ENCODE assay signal across 11 cellular contexts in the genomic region with DNA sequence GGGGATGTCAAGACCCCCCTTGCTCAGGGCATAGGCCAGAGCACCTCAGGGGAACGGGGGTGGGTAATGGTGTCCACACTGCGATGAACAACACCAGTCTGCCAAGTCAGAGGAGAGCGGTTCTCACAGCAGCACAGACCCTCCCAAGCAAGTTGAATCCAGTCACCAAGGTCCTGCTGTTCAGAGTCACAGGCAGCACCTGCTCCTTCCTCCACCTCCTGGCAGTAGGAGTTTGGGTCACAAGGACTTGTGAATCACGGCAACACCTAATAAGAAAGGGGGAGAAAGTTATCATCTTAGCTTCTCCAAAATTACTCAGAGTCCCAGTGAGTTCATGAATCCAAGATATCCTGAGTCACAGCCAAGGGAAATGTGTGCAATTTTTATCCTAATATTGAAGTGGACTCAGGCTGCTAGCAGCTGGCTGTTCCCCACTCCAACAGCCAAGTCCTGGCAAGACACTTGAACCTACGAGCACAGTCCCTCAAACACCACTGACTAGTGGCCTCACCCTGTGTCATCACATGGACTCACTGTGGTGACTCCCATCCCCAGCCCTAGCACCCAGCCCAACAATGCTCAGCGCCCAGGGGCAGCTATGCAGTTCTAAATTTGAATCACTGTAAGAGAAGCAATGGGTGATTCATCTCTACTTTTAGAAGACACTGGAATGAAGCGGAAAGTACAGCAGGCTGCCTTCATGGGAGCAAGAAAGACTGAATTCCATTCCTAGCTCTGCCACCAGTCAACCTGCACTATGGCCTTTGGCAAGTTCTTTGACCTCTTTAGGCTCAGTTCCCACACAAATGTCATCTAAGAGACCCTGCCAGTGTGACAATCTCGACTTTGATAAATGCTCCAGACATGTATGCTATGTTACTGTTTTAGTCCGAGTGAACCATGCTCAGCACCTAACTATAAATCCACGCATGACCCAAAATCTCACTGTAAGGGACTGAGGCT.
DNase-seq lines count a peak whose midpoint lies in the region; ATAC-seq, FAIRE-seq and TF ChIP-seq lines count a peak whose summit lies in the region.
"Had no signal": no experiment of that assay in that cellular context is flagged by ENCODE, and none has a peak within 500 bp of the region (broad histone marks: within the 10 kb centered on the region; RNA-seq: fewer than 3 reads in every experiment).

No MANE protein-coding gene starts in this region.

- CTCF ChIA-PET in CD8-positive, alpha-beta T cell (lab: Charles Lee) = interaction anchor here (0.8 kb wide), 1 partner anchor 7 kb away, joined by 3 read pairs; no protein-coding TSS in a partner anchor

- peak overlapping the region; percentile 53 for H3K27ac ChIP-seq in temporal lobe (ENCODE audit: low read depth, low read length)
- no peak overlapping the region for H3K27ac ChIP-seq in CD8-positive, alpha-beta T cell (ENCODE audit: low read depth, low read length)
- H3K27ac ChIP-seq: neutrophil had no signal

- no peak overlapping the region for H3K4me3 Mint-ChIP-seq in activated T-helper 1 cell treated with anti-CD3 and anti-CD28 coated beads, Interleukin-12 subunit alpha, Interleukin-12 subunit beta, Interleukin-2, Interleukin-4 antibody, amounts not matched to agents 30 ng/mL and 10 ng/mL and 1 ng/mL, durations not matched to agents 14 hours and 24 hours and 36 hours
- H3K4me3 Mint-ChIP-seq in activated naive CD8-positive, alpha-beta T cell treated with anti-CD3 and anti-CD28 coated beads, Interleukin-2, amount 50 U/mL, for 24 hours = no peak overlapping the region
- H3K4me3 Mint-ChIP-seq in CD8-positive, alpha-beta T cell = no peak overlapping the region
- H3K4me3 Mint-ChIP-seq: activated CD4-positive, alpha-beta T cell treated with anti-CD3 and anti-CD28 coated beads, Interleukin-2, amount 10 ng/mL, durations not matched to agents 24 days and 14 days had no signal

- H3K4me3 ChIP-seq in MG63 = no peak overlapping the region
- no peak overlapping the region for H3K4me3 ChIP-seq in bronchial epithelial cell (ENCODE audit: low read depth, low read length)
- no peak overlapping the region for H3K4me3 ChIP-seq in CD8-positive, alpha-beta T cell (ENCODE audit: low read depth, low read length)

- no peaks in the 10 kb centered on the region for H3K36me3 ChIP-seq in MG63
- no peaks in the 10 kb centered on the region for H3K36me3 ChIP-seq in bronchial epithelial cell (ENCODE audit: control insufficient read depth, insufficient read depth, low read length)
- peaks cover 14% of the 10 kb centered on the region for H3K36me3 ChIP-seq in CD8-positive, alpha-beta T cell (ENCODE audit: insufficient read depth, low read length)
- H3K36me3 ChIP-seq: neutrophil had no signal

- H3K36me3 Mint-ChIP-seq in activated T-helper 1 cell treated with anti-CD3 and anti-CD28 coated beads, Interleukin-12 subunit alpha, Interleukin-12 subunit beta, Interleukin-2, Interleukin-4 antibody, amounts not matched to agents 30 ng/mL and 10 ng/mL and 1 ng/mL, durations not matched to agents 14 hours and 24 hours and 36 hours (ENCODE audit: low read depth) = no peaks in the 10 kb centered on the region
- no peaks in the 10 kb centered on the region for H3K36me3 Mint-ChIP-seq in activated naive CD8-positive, alpha-beta T cell treated with anti-CD3 and anti-CD28 coated beads, Interleukin-2, amount 50 U/mL, for 24 hours (ENCODE audit: low read depth)
- peaks cover 75% of the 10 kb centered on the region for H3K36me3 Mint-ChIP-seq in CD8-positive, alpha-beta T cell

- no peak for ATAC-seq in activated naive CD8-positive, alpha-beta T cell treated with anti-CD3 and anti-CD28 coated beads, Interleukin-2, amount 50 U/mL, for 24 hours
- no peak for ATAC-seq in CD8-positive, alpha-beta T cell

- H3K27me3 Mint-ChIP-seq in activated T-helper 1 cell treated with anti-CD3 and anti-CD28 coated beads, Interleukin-12 subunit alpha, Interleukin-12 subunit beta, Interleukin-2, Interleukin-4 antibody, amounts not matched to agents 30 ng/mL and 10 ng/mL and 1 ng/mL, durations not matched to agents 14 hours and 24 hours and 36 hours (ENCODE audit: insufficient read depth) = peaks cover 1% of the 10 kb centered on the region
- H3K27me3 Mint-ChIP-seq in activated naive CD8-positive, alpha-beta T cell treated with anti-CD3 and anti-CD28 coated beads, Interleukin-2, amount 50 U/mL, for 24 hours = no peaks in the 10 kb centered on the region
- H3K27me3 Mint-ChIP-seq in CD8-positive, alpha-beta T cell (ENCODE audit: low read depth) = no peaks in the 10 kb centered on the region
- H3K27me3 Mint-ChIP-seq: activated CD4-positive, alpha-beta T cell treated with anti-CD3 and anti-CD28 coated beads, Interleukin-2, amount 10 ng/mL, durations not matched to agents 24 days and 14 days had no signal

- no peaks in the 10 kb centered on the region for H3K9me3 Mint-ChIP-seq in activated T-helper 1 cell treated with anti-CD3 and anti-CD28 coated beads, Interleukin-12 subunit alpha, Interleukin-12 subunit beta, Interleukin-2, Interleukin-4 antibody, amounts not matched to agents 30 ng/mL and 10 ng/mL and 1 ng/mL, durations not matched to agents 14 hours and 24 hours and 36 hours
- H3K9me3 Mint-ChIP-seq in activated naive CD8-positive, alpha-beta T cell treated with anti-CD3 and anti-CD28 coated beads, Interleukin-2, amount 50 U/mL, for 24 hours = no peaks in the 10 kb centered on the region
- no peaks in the 10 kb centered on the region for H3K9me3 Mint-ChIP-seq in CD8-positive, alpha-beta T cell
- H3K9me3 Mint-ChIP-seq: activated CD4-positive, alpha-beta T cell treated with anti-CD3 and anti-CD28 coated beads, Interleukin-2, amount 10 ng/mL, durations not matched to agents 24 days and 14 days had no signal

- no peaks in the 10 kb centered on the region for H3K9me3 ChIP-seq in MG63
- no peaks in the 10 kb centered on the region for H3K9me3 ChIP-seq in CD8-positive, alpha-beta T cell (ENCODE audit: low read length)
- H3K9me3 ChIP-seq: neutrophil had no signal

- DNase-seq in MG63 (peak; percentile 87), bronchial epithelial cell (ENCODE audit: low read depth) (peak; percentile 90), iris pigment epithelial cell (ENCODE audit: low read depth) (peak; percentile 33), SK-N-DZ (ENCODE audit: low spot score) (no peak)
- no peak for DNase-seq in activated T-helper 1 cell treated with anti-CD3 and anti-CD28 coated beads, Interleukin-12 subunit alpha, Interleukin-12 subunit beta, Interleukin-2, Interleukin-4 antibody, amounts not matched to agents 30 ng/mL and 10 ng/mL and 1 ng/mL, durations not matched to agents 14 hours and 24 hours and 36 hours (ENCODE audit: low spot score)
- no peak for DNase-seq in activated naive CD8-positive, alpha-beta T cell treated with anti-CD3 and anti-CD28 coated beads, Interleukin-2, amount 50 U/mL, for 24 hours
- DNase-seq in CD8-positive, alpha-beta T cell = no peak
- DNase-seq: activated CD4-positive, alpha-beta T cell treated with anti-CD3 and anti-CD28 coated beads, Interleukin-2, amount 10 ng/mL, durations not matched to agents 24 days and 14 days had no signal

- H3K27me3 ChIP-seq in MG63 = no peaks in the 10 kb centered on the region
- no peaks in the 10 kb centered on the region for H3K27me3 ChIP-seq in bronchial epithelial cell (ENCODE audit: control insufficient read depth, insufficient read depth, low read length)
- no peaks in the 10 kb centered on the region for H3K27me3 ChIP-seq in CD8-positive, alpha-beta T cell (ENCODE audit: insufficient read depth, low read length)
- H3K27me3 ChIP-seq: neutrophil had no signal

- FAIRE-seq in bronchial epithelial cell (lab: Jason Lieb, UNC) = peak; percentile 98
- FAIRE-seq: G401.6 had no signal

- no peak overlapping the region for H3K27ac Mint-ChIP-seq in activated T-helper 1 cell treated with anti-CD3 and anti-CD28 coated beads, Interleukin-12 subunit alpha, Interleukin-12 subunit beta, Interleukin-2, Interleukin-4 antibody, amounts not matched to agents 30 ng/mL and 10 ng/mL and 1 ng/mL, durations not matched to agents 14 hours and 24 hours and 36 hours
- no peak overlapping the region for H3K27ac Mint-ChIP-seq in activated naive CD8-positive, alpha-beta T cell treated with anti-CD3 and anti-CD28 coated beads, Interleukin-2, amount 50 U/mL, for 24 hours
- no peak overlapping the region for H3K27ac Mint-ChIP-seq in CD8-positive, alpha-beta T cell
- H3K27ac Mint-ChIP-seq: activated CD4-positive, alpha-beta T cell treated with anti-CD3 and anti-CD28 coated beads, Interleukin-2, amount 10 ng/mL, durations not matched to agents 24 days and 14 days had no signal

- no peaks in the 10 kb centered on the region for H3K4me1 ChIP-seq in CD8-positive, alpha-beta T cell (ENCODE audit: insufficient read depth, low read length)

- TF ChIP-seq CTCF in bronchial epithelial cell (IDR thresholded peaks at IDR 0.05; ENCODE audit: insufficient read depth, low read length, severe bottlenecking) = no peak
- no peak for TF ChIP-seq CTCF in CD8-positive, alpha-beta T cell (IDR thresholded peaks at IDR 0.05)

- POLR2A ChIA-PET in CD8-positive, alpha-beta T cell (lab: Charles Lee) = no interaction called here

- intact Hi-C loops in activated T-helper 1 cell treated with anti-CD3 and anti-CD28 coated beads, Interleukin-12 subunit alpha, Interleukin-12 subunit beta, Interleukin-2, Interleukin-4 antibody, amounts not matched to agents 30 ng/mL and 10 ng/mL and 1 ng/mL, durations not matched to agents 14 hours and 24 hours and 36 hours (cut with micrococcal nuclease) = no loop called here
- intact Hi-C loops in CD8-positive, alpha-beta T cell (cut with DNase I, micrococcal nuclease) = no loop called here

- H3K4me1 Mint-ChIP-seq in activated T-helper 1 cell treated with anti-CD3 and anti-CD28 coated beads, Interleukin-12 subunit alpha, Interleukin-12 subunit beta, Interleukin-2, Interleukin-4 antibody, amounts not matched to agents 30 ng/mL and 10 ng/mL and 1 ng/mL, durations not matched to agents 14 hours and 24 hours and 36 hours (ENCODE audit: low read depth) = no peaks in the 10 kb centered on the region
- no peaks in the 10 kb centered on the region for H3K4me1 Mint-ChIP-seq in activated naive CD8-positive, alpha-beta T cell treated with anti-CD3 and anti-CD28 coated beads, Interleukin-2, amount 50 U/mL, for 24 hours
- H3K4me1 Mint-ChIP-seq in CD8-positive, alpha-beta T cell (ENCODE audit: low read depth) = no peaks in the 10 kb centered on the region
- H3K4me1 Mint-ChIP-seq: activated CD4-positive, alpha-beta T cell treated with anti-CD3 and anti-CD28 coated beads, Interleukin-2, amount 10 ng/mL, durations not matched to agents 24 days and 14 days had no signal

Comparison
In these comparisons a context has a peak if more than half of its experiments do, and no peak if none do; other contexts are left out.
1. DNase-seq: peak in MG63 (single experiment), bronchial epithelial cell (single experiment) and iris pigment epithelial cell (single experiment); none in activated T-helper 1 cell treated with anti-CD3 and anti-CD28 coated beads, Interleukin-12 subunit alpha, Interleukin-12 subunit beta, Interleukin-2, Interleukin-4 antibody, amounts not matched to agents 30 ng/mL and 10 ng/mL and 1 ng/mL, durations not matched to agents 14 hours and 24 hours and 36 hours (single experiment), SK-N-DZ (single experiment), activated naive CD8-positive, alpha-beta T cell treated with anti-CD3 and anti-CD28 coated beads, Interleukin-2, amount 50 U/mL, for 24 hours (single experiment) and CD8-positive, alpha-beta T cell (0 of 7).